ENCODE assay signal across 17 cellular contexts in the genomic region with DNA sequence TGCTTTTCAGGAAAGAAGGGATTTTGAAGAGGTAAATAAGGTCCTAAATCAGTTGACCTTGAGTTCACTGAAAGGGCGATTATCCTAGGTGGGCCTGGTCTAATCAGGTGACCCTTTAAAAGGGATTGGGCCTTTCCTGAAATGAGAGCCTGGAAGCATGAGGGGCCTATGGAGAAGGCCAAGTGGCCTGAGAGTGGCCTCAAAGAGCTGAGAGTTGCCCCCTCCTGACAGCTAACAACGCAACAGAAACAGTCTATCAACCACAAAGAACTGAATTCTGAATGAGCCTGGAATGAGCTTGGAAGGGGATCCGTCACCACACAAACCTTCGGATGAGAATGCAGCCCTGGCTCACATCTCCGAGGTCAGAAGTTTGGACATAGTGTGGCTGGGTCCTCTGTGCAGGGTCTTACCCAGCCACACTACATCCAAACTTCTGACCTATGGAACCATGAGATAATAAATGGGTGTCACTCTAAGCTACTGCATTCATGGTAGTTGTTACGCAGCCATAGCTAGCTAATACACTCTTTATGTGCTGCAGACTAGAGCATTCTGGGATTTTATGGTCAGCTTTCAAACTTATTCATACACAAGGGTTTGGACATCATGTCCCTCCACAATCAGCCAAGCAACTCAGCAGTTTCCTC.
DNase-seq lines count a peak whose midpoint lies in the region; ATAC-seq and TF ChIP-seq lines count a peak whose summit lies in the region.
"Had no signal": no experiment of that assay in that cellular context is flagged by ENCODE, and none has a peak within 500 bp of the region (broad histone marks: within the 10 kb centered on the region; RNA-seq: fewer than 3 reads in every experiment).

No MANE protein-coding gene starts in this region.

- H3K9me3 ChIP-seq in BLaER1 (peaks cover 35% of the 10 kb centered on the region), SU-DHL-6 (ENCODE audit: insufficient read depth, low read length) (peaks cover 15% of the 10 kb centered on the region; the same call in 1 of the 2 replicates), left lung (peaks cover 0 to 16% of the 10 kb centered on the region in 2 donors), skeletal muscle tissue (ENCODE audit: control insufficient read depth in 3 of 3, low read length in 3 of 3) (peaks cover 0 to 12% (median 4%) of the 10 kb centered on the region in 3 donors)

- H3K36me3 ChIP-seq in BLaER1, result peaks cover 47% of the 10 kb centered on the region
- H3K36me3 ChIP-seq in SU-DHL-6 (ENCODE audit: low read length), result no peaks in the 10 kb centered on the region; the same call in 1 of the 2 replicates
- H3K36me3 ChIP-seq in left lung, result no peaks in the 10 kb centered on the region
- H3K36me3 ChIP-seq in skeletal muscle tissue (ENCODE audit: control insufficient read depth in 3 of 3, insufficient read depth in 3 of 3, low read length in 3 of 3), result no peaks in the 10 kb centered on the region

- no peak overlapping the region; the same call in 1 of the 2 replicates for H3K4me3 ChIP-seq in BLaER1
- no peak overlapping the region for H3K4me3 ChIP-seq in SU-DHL-6 (ENCODE audit: insufficient read depth, low read length, poor library complexity, severe bottlenecking)
- H3K4me3 ChIP-seq in left lung, result no peak overlapping the region
- no peak overlapping the region for H3K4me3 ChIP-seq in skeletal muscle tissue (ENCODE audit: low read length in 3 of 3)

- peaks cover 88% of the 10 kb centered on the region for H3K4me1 ChIP-seq in BLaER1
- peaks cover 18 to 97% of the 10 kb centered on the region in 2 donors for H3K4me1 ChIP-seq in left lung
- H3K4me1 ChIP-seq in skeletal muscle tissue (ENCODE audit: control insufficient read depth in 3 of 3, insufficient read depth in 3 of 3, low read length in 3 of 3), result peaks cover 8 to 19% (median 17%) of the 10 kb centered on the region in 3 donors

- H3K9ac ChIP-seq in BLaER1 (no peak overlapping the region), SU-DHL-6 (ENCODE audit: low read length) (no peak overlapping the region), skeletal muscle tissue (ENCODE audit: low read depth in 1 of 3, low read length in 3 of 3) (no peak overlapping the region)

- DNase-seq in left lung (no peak), NCI-H748 treated with DMSO at 0.1 percent for 48 hours (lab: John Stamatoyannopoulos, UW) (no peak), HUDEP-2 (lab: John Stamatoyannopoulos, UW; ENCODE audit: unreplicated experiment in 76 of 76) (no peak)
- DNase-seq: activated CD4-positive, CD25-positive, alpha-beta regulatory T cell; activated CD8-positive, alpha-beta memory T cell treated with anti-CD3 and anti-CD28 coated beads, Interleukin-2, amount 50 U/mL, for 48 hours; activated naive CD4-positive, alpha-beta T cell treated with Interleukin-2 at 50 U/mL for 16 hours; Calu3; effector memory CD4-positive, alpha-beta T cell; NCI-H2081 treated with DMSO at 0.1 percent for 48 hours; NCI-H82; retina; stimulated activated CD4-positive, alpha-beta T cell treated with anti-CD3 and anti-CD28 coated beads, Interleukin-2, amount 100 ng/mL, for 24 hours had no signal

- H3K79me2 ChIP-seq in SU-DHL-6 (ENCODE audit: insufficient read depth, low read length), result no peaks in the 10 kb centered on the region

- H2AFZ ChIP-seq in SU-DHL-6 (ENCODE audit: low read depth, low read length, severe bottlenecking), result no peak overlapping the region

- ATAC-seq in left lung, result no peak
- no peak for ATAC-seq in HG03159 (IDR thresholded peaks at IDR 0.05; ENCODE audit: unreplicated experiment)
- ATAC-seq in GM21576 (IDR thresholded peaks at IDR 0.05; ENCODE audit: unreplicated experiment), result no peak

- H3K9me2 ChIP-seq in SU-DHL-6 (replicated peaks; ENCODE audit: insufficient read depth, low read length), result no peaks in the 10 kb centered on the region

- H3K27ac ChIP-seq in BLaER1 (peak overlapping the region; percentile 75; the same call in 1 of the 2 replicates), SU-DHL-6 (ENCODE audit: low read depth, low read length) (peak overlapping the region; percentile 63; the same call in 1 of the 2 replicates), left lung (peak overlapping the region; percentile 81 to 97), skeletal muscle tissue (ENCODE audit: low read depth, low read length) (peak overlapping the region; percentile 58)

- peaks cover 31% of the 10 kb centered on the region for H3F3A ChIP-seq in SU-DHL-6 (ENCODE audit: insufficient read depth)

- H4K20me1 ChIP-seq in BLaER1 (peaks cover 81% of the 10 kb centered on the region), SU-DHL-6 (ENCODE audit: low read depth, low read length) (no peaks in the 10 kb centered on the region)

- intact Hi-C loops in left lung (cut with DNase I), result no loop called here

- no peak for TF ChIP-seq CTCF in SU-DHL-6 (IDR thresholded peaks at IDR 0.05; ENCODE audit: insufficient read depth, low read length, poor library complexity, severe bottlenecking)
- no peak for TF ChIP-seq CTCF in left lung (IDR thresholded peaks at IDR 0.05)

- H3K27me3 ChIP-seq in BLaER1, result no peaks in the 10 kb centered on the region
- H3K27me3 ChIP-seq in SU-DHL-6 (ENCODE audit: low read length), result no peaks in the 10 kb centered on the region
- H3K27me3 ChIP-seq in left lung, result no peaks in the 10 kb centered on the region
- H3K27me3 ChIP-seq in skeletal muscle tissue (ENCODE audit: control insufficient read depth in 3 of 3, insufficient read depth in 3 of 3, low read length in 3 of 3), result no peaks in the 10 kb centered on the region

- H3K4me2 ChIP-seq in BLaER1 (peak overlapping the region; percentile 89; the same call in 1 of the 2 replicates), SU-DHL-6 (ENCODE audit: low read depth, low read length, poor library complexity, severe bottlenecking) (no peak overlapping the region)
